ENCODE assay signal across 8 cellular contexts in the genomic region with DNA sequence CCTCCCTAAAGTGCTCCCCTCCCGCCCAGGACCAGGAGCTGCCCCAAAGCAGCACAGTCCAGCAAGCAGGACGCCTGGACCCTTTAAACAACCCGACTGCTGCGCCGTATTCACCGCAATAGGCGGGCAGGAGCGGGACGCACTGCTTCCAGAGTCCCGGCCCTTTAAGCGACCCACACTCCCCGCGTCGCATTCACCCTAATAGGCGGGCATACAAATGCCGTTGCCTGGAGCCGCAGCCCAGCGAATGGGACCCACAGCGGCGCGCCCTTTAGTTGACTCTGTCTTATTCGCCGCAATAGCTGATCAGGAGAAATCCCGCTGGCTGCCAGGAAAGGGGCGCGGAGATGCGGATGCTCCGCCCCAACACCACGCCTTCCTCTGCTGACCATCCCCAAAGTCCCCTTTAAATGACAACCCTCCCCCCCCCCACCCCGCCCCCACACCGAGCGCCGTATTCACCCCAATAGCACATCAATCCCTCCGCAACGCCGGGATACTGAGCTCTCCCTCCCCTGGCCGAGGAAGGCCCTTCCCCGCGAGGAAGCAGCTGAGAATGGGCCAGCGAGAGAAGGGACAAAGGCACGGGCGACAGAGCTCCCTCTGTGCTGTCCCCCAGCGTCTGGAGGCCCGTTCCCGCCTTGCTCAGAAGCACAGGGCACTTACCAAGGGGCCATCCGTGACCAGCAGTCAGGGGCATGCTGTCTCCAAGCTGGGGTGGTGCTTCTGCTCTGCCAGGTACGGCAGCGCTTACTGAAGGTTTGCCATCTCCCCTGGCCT. TPM values are rescaled to one million over a fixed set of nuclear protein-coding genes. Genes with fewer than 3 reads are reported as not detected.
A peak's percentile ranks its signal among the peaks of the same experiment; 100 is the strongest.
DNase-seq lines count a peak whose midpoint lies in the region; ATAC-seq and TF ChIP-seq lines count a peak whose summit lies in the region.

No MANE protein-coding gene starts in this region.

- H3K27ac Mint-ChIP-seq in Calu3 (ENCODE audit: unreplicated experiment), result no peak overlapping the region
- H3K27ac Mint-ChIP-seq in activated naive CD8-positive, alpha-beta T cell, result no peak overlapping the region
- peak overlapping the region; percentile 62 to 89 for H3K27ac Mint-ChIP-seq in natural killer cell treated with Interleukin-12 subunit alpha and Interleukin-12 subunit beta and Interleukin-15 and Interleukin-18, amount 100 ng/mL, for 72 hours

- ATAC-seq in natural killer cell treated with Interleukin-12 subunit alpha and Interleukin-12 subunit beta and Interleukin-15 and Interleukin-18, amount 100 ng/mL, for 72 hours, result peak; percentile 51 to 73
- ATAC-seq in upper lobe of right lung (peak; percentile 76), HG03521 (IDR thresholded peaks at IDR 0.05; ENCODE audit: unreplicated experiment) (no peak), GM19351 (IDR thresholded peaks at IDR 0.05; ENCODE audit: unreplicated experiment) (no peak)

- intact Hi-C loops in Calu3 (cut with micrococcal nuclease; ENCODE audit: unreplicated experiment) (no loop called here), upper lobe of right lung (cut with DNase I) (no loop called here)

- H3K4me3 Mint-ChIP-seq in Calu3 (ENCODE audit: low read depth, unreplicated experiment), result peak overlapping the region; percentile 27
- peak overlapping the region; percentile 60 for H3K4me3 Mint-ChIP-seq in activated naive CD8-positive, alpha-beta T cell
- H3K4me3 Mint-ChIP-seq in natural killer cell treated with Interleukin-12 subunit alpha and Interleukin-12 subunit beta and Interleukin-15 and Interleukin-18, amount 100 ng/mL, for 72 hours, result peak overlapping the region; percentile 77

- DNase-seq in Calu3 (peak; percentile 61), NB4 (ENCODE audit: low read depth) (peak; percentile 92), globus pallidus (ENCODE audit: low spot score) (peak; percentile 92), upper lobe of right lung (peak; percentile 89)
- DNase-seq in natural killer cell treated with Interleukin-12 subunit alpha and Interleukin-12 subunit beta and Interleukin-15 and Interleukin-18, amount 100 ng/mL, for 72 hours (ENCODE audit: low spot score), result peak; percentile 81

- no peaks in the 10 kb centered on the region for H3K36me3 ChIP-seq in upper lobe of right lung

- no TSS peak for BruUV-seq in Calu3 (replicated peaks; lab: Mats Ljungman, UMichigan)

- H3K4me1 ChIP-seq in upper lobe of right lung, result peaks cover 50% of the 10 kb centered on the region

- peaks cover 51% of the 10 kb centered on the region for H3K27me3 Mint-ChIP-seq in Calu3 (ENCODE audit: unreplicated experiment)
- H3K27me3 Mint-ChIP-seq in activated naive CD8-positive, alpha-beta T cell, result no peaks in the 10 kb centered on the region
- no peaks in the 10 kb centered on the region for H3K27me3 Mint-ChIP-seq in natural killer cell treated with Interleukin-12 subunit alpha and Interleukin-12 subunit beta and Interleukin-15 and Interleukin-18, amount 100 ng/mL, for 72 hours

- peaks cover 8% of the 10 kb centered on the region for H3K4me1 Mint-ChIP-seq in Calu3 (ENCODE audit: low read depth, unreplicated experiment)
- H3K4me1 Mint-ChIP-seq in activated naive CD8-positive, alpha-beta T cell (ENCODE audit: low read depth), result peaks cover 50% of the 10 kb centered on the region
- peaks cover 46 to 73% of the 10 kb centered on the region in 2 donors for H3K4me1 Mint-ChIP-seq in natural killer cell treated with Interleukin-12 subunit alpha and Interleukin-12 subunit beta and Interleukin-15 and Interleukin-18, amount 100 ng/mL, for 72 hours (ENCODE audit: low read depth in 2 of 2)

- peak overlapping the region; percentile 51 for H3K27ac ChIP-seq in upper lobe of right lung

- CTCF ChIA-PET in Calu3 (lab: Charles Lee), result no interaction called here

- peaks cover 11% of the 10 kb centered on the region for H3K36me3 Mint-ChIP-seq in Calu3 (ENCODE audit: insufficient read depth, unreplicated experiment)
- H3K36me3 Mint-ChIP-seq in activated naive CD8-positive, alpha-beta T cell, result no peaks in the 10 kb centered on the region
- H3K36me3 Mint-ChIP-seq in natural killer cell treated with Interleukin-12 subunit alpha and Interleukin-12 subunit beta and Interleukin-15 and Interleukin-18, amount 100 ng/mL, for 72 hours, result no peaks in the 10 kb centered on the region

- TF ChIP-seq CTCF in Calu3 (IDR thresholded peaks at IDR 0.05; ENCODE audit: unreplicated experiment), result no peak
- TF ChIP-seq CTCF in NB4 (IDR thresholded peaks at IDR 0.05; ENCODE audit: low read depth, low read length), result no peak
- TF ChIP-seq CTCF in upper lobe of right lung (IDR thresholded peaks at IDR 0.05), result no peak

- H3K9me3 ChIP-seq in upper lobe of right lung, result no peaks in the 10 kb centered on the region

- no peaks in the 10 kb centered on the region for H3K27me3 ChIP-seq in upper lobe of right lung

- H3K4me3 ChIP-seq in NB4 (ENCODE audit: low read depth, low read length) (peak overlapping the region; percentile 91), upper lobe of right lung (peak overlapping the region; percentile 58)

- no peaks in the 10 kb centered on the region for H3K9me3 Mint-ChIP-seq in Calu3 (ENCODE audit: low read depth, unreplicated experiment)
- H3K9me3 Mint-ChIP-seq in activated naive CD8-positive, alpha-beta T cell (ENCODE audit: low read depth), result no peaks in the 10 kb centered on the region
- H3K9me3 Mint-ChIP-seq in natural killer cell treated with Interleukin-12 subunit alpha and Interleukin-12 subunit beta and Interleukin-15 and Interleukin-18, amount 100 ng/mL, for 72 hours, result no peaks in the 10 kb centered on the region

- TF ChIP-seq POLR2A in NB4 (IDR thresholded peaks at IDR 0.05; ENCODE audit: extremely low read depth, insufficient read length), result no peak

RNA-seq across cellular contexts. Expression of gene OSBPL5, which starts 4.7 kb away (rescaled TPM):
- total RNA-seq in Calu3 (2022), result 6.1 and 7.1 TPM in 2 replicates
- total RNA-seq in natural killer cell treated with Interleukin-12 subunit alpha and Interleukin-12 subunit beta and Interleukin-15 and Interleukin-18, amount 100 ng/mL, for 72 hours, result 10 to 100 TPM; 58.3 to 74.6 TPM
- 52.6 TPM for total RNA-seq in upper lobe of right lung

RNA-seq across cellular contexts. Expression of gene MRGPRG, which starts 58.2 kb away (rescaled TPM):
- total RNA-seq in Calu3 (2022) (not detected in 2 replicates), upper lobe of right lung (not detected)
- not detected for total RNA-seq in natural killer cell treated with Interleukin-12 subunit alpha and Interleukin-12 subunit beta and Interleukin-15 and Interleukin-18, amount 100 ng/mL, for 72 hours

Comparison
In these comparisons a context has a peak if more than half of its experiments do, and no peak if none do; other contexts are left out.
1. H3K27ac Mint-ChIP-seq: peak in natural killer cell treated with Interleukin-12 subunit alpha and Interleukin-12 subunit beta and Interleukin-15 and Interleukin-18, amount 100 ng/mL, for 72 hours (2 of 2); none in Calu3 (single experiment) and activated naive CD8-positive, alpha-beta T cell (single experiment).
2. H3K4me3 Mint-ChIP-seq: peak in every context shown above with its lines; median percentile 77 in natural killer cell treated with Interleukin-12 subunit alpha and Interleukin-12 subunit beta and Interleukin-15 and Interleukin-18, amount 100 ng/mL, for 72 hours; 60 in activated naive CD8-positive, alpha-beta T cell; 27 in Calu3.
3. ATAC-seq: peak in natural killer cell treated with Interleukin-12 subunit alpha and Interleukin-12 subunit beta and Interleukin-15 and Interleukin-18, amount 100 ng/mL, for 72 hours (2 of 2) and upper lobe of right lung (single experiment); none in HG03521 (single experiment) and GM19351 (single experiment).
4. Peak in every context shown above with its lines, with median percentiles within 50 percentile points of each other: DNase-seq.